1 cellular context compared by ENCODE assay signal in the genomic region with DNA sequence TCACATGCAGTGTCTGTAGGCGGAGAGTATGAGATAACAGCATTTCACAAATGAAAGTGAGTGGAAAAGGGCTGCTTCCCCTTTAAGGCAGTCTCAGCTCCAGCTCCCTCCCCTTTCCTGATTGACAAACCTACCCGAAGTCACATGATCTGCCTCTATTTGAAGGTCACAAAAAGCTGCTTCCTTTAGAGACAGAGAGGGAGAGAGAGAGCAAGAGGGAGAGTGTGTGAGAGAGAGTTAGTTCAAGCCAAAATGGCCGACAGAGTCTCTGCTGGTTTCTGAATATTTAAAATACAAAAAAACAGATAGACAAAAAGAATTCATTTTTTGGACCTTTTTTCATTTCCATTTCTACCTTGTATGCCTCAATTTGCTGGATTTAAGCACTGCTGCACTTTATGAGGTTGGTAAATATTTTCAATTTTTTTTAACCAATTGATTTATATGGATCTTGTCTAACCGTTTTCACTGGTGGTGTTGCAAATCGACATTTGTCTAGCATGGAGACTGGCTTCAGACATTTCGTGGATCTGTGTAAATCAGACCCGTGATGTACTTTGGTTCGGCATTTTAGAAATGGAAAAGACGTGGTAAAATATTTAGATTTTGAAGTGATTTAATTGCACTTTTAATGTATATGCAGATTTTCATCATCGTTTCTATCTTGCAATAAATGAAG.
TF ChIP-seq lines count a peak whose summit lies in the region.

A gene with protein sequence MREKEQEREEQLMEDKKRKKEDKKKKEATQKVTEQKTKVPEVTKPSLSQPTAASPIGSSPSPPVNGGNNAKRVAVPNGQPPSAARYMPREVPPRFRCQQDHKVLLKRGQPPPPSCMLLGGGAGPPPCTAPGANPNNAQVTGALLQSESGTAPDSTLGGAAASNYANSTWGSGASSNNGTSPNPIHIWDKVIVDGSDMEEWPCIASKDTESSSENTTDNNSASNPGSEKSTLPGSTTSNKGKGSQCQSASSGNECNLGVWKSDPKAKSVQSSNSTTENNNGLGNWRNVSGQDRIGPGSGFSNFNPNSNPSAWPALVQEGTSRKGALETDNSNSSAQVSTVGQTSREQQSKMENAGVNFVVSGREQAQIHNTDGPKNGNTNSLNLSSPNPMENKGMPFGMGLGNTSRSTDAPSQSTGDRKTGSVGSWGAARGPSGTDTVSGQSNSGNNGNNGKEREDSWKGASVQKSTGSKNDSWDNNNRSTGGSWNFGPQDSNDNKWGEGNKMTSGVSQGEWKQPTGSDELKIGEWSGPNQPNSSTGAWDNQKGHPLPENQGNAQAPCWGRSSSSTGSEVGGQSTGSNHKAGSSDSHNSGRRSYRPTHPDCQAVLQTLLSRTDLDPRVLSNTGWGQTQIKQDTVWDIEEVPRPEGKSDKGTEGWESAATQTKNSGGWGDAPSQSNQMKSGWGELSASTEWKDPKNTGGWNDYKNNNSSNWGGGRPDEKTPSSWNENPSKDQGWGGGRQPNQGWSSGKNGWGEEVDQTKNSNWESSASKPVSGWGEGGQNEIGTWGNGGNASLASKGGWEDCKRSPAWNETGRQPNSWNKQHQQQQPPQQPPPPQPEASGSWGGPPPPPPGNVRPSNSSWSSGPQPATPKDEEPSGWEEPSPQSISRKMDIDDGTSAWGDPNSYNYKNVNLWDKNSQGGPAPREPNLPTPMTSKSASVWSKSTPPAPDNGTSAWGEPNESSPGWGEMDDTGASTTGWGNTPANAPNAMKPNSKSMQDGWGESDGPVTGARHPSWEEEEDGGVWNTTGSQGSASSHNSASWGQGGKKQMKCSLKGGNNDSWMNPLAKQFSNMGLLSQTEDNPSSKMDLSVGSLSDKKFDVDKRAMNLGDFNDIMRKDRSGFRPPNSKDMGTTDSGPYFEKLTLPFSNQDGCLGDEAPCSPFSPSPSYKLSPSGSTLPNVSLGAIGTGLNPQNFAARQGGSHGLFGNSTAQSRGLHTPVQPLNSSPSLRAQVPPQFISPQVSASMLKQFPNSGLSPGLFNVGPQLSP (N-terminal part only) (plus strand): TSS at position 188 of the 679 bp plus-strand sequence. CDS start 211 bp downstream, at position 399.

TF ChIP-seq in HepG2, 621 proteins besides CTCF, POLR2A, EP300 and RAD21 (continued from another document and continues in another):
- TF ChIP-seq FOXA1 (IDR thresholded peaks at IDR 0.05) (no peak), FOXA1 (CRISPR knock-in tag; IDR thresholded peaks at IDR 0.05) (no peak), ZFP82 (CRISPR knock-in tag; IDR thresholded peaks at IDR 0.05; ENCODE audit: borderline replicate concordance) (no peak), ZNF652 (CRISPR knock-in tag; IDR thresholded peaks at IDR 0.05; ENCODE audit: borderline replicate concordance, low read depth) (no peak), ZNF83 (CRISPR knock-in tag; IDR thresholded peaks at IDR 0.05; ENCODE audit: borderline replicate concordance) (no peak), ZBTB21 (CRISPR knock-in tag; IDR thresholded peaks at IDR 0.05) (no peak), ZFP36L1 (CRISPR knock-in tag; IDR thresholded peaks at IDR 0.05) (no peak), ZNF12 (CRISPR knock-in tag; IDR thresholded peaks at IDR 0.05) (no peak), KAT8 (CRISPR knock-in tag; IDR thresholded peaks at IDR 0.05) (peak; percentile 93), GFI1 (CRISPR knock-in tag; IDR thresholded peaks at IDR 0.05; ENCODE audit: borderline replicate concordance) (peak; percentile 41; the same call in 1 of the 2 replicates), ZSCAN22 (CRISPR knock-in tag; IDR thresholded peaks at IDR 0.05) (no peak), NPAS2 (CRISPR knock-in tag; IDR thresholded peaks at IDR 0.05; ENCODE audit: borderline replicate concordance) (no peak), ZNF160 (CRISPR knock-in tag; IDR thresholded peaks at IDR 0.05) (no peak), NFATC3 (CRISPR knock-in tag; IDR thresholded peaks at IDR 0.05) (no peak), ZNF333 (CRISPR knock-in tag; IDR thresholded peaks at IDR 0.05; ENCODE audit: borderline replicate concordance) (no peak), RFX3 (CRISPR knock-in tag; IDR thresholded peaks at IDR 0.05) (no peak), SSRP1 (CRISPR knock-in tag; IDR thresholded peaks at IDR 0.05) (no peak), ZKSCAN1 (IDR thresholded peaks at IDR 0.05; ENCODE audit: low read length) (no peak), SP1 (IDR thresholded peaks at IDR 0.05) (no peak), SP1 (CRISPR knock-in tag; IDR thresholded peaks at IDR 0.05) (peak; percentile 55; the same call in 1 of the 2 replicates), ISX (CRISPR knock-in tag; conservative IDR thresholded peaks at IDR 0.05) (no peak), SMARCE1 (IDR thresholded peaks at IDR 0.05; ENCODE audit: borderline replicate concordance) (no peak), CREB1 (IDR thresholded peaks at IDR 0.05) (no peak), CREB1 (CRISPR knock-in tag; IDR thresholded peaks at IDR 0.05) (peak; percentile 68), ZNF530 (CRISPR knock-in tag; IDR thresholded peaks at IDR 0.05; ENCODE audit: low read depth) (no peak), HNRNPL (IDR thresholded peaks at IDR 0.05; ENCODE audit: low read depth, low read length) (no peak), POGZ (CRISPR knock-in tag; IDR thresholded peaks at IDR 0.05) (peak; percentile 61), DR1 (CRISPR knock-in tag; IDR thresholded peaks at IDR 0.05) (peak; percentile 17; the same call in 1 of the 2 replicates), HDAC2 (CRISPR knock-in tag; IDR thresholded peaks at IDR 0.05) (peak; percentile 49), SIX4 (CRISPR knock-in tag; IDR thresholded peaks at IDR 0.05) (peak; percentile 65), ZNF468 (CRISPR knock-in tag; IDR thresholded peaks at IDR 0.05) (no peak), ARHGAP35 (CRISPR knock-in tag; IDR thresholded peaks at IDR 0.05; ENCODE audit: borderline replicate concordance) (no peak), KLF11 (CRISPR knock-in tag; IDR thresholded peaks at IDR 0.05) (no peak), KMT2A (CRISPR knock-in tag; IDR thresholded peaks at IDR 0.05) (peak; percentile 59; the same call in 1 of the 2 replicates), SIN3B (IDR thresholded peaks at IDR 0.05; ENCODE audit: low read length) (no peak), SMAD3 (CRISPR knock-in tag; IDR thresholded peaks at IDR 0.05) (peak; percentile 80), ZNF263 (CRISPR knock-in tag; IDR thresholded peaks at IDR 0.05) (no peak), ZMYM3 (CRISPR knock-in tag; IDR thresholded peaks at IDR 0.05) (peak; percentile 77), ZNF33B (CRISPR knock-in tag; IDR thresholded peaks at IDR 0.05) (no peak), NFRKB (IDR thresholded peaks at IDR 0.05) (peak; percentile 98)
- TF ChIP-seq, protein P1, sequence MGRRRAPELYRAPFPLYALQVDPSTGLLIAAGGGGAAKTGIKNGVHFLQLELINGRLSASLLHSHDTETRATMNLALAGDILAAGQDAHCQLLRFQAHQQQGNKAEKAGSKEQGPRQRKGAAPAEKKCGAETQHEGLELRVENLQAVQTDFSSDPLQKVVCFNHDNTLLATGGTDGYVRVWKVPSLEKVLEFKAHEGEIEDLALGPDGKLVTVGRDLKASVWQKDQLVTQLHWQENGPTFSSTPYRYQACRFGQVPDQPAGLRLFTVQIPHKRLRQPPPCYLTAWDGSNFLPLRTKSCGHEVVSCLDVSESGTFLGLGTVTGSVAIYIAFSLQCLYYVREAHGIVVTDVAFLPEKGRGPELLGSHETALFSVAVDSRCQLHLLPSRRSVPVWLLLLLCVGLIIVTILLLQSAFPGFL (CRISPR knock-in tag; IDR thresholded peaks at IDR 0.05), result no peak
- TF ChIP-seq, protein P2, sequence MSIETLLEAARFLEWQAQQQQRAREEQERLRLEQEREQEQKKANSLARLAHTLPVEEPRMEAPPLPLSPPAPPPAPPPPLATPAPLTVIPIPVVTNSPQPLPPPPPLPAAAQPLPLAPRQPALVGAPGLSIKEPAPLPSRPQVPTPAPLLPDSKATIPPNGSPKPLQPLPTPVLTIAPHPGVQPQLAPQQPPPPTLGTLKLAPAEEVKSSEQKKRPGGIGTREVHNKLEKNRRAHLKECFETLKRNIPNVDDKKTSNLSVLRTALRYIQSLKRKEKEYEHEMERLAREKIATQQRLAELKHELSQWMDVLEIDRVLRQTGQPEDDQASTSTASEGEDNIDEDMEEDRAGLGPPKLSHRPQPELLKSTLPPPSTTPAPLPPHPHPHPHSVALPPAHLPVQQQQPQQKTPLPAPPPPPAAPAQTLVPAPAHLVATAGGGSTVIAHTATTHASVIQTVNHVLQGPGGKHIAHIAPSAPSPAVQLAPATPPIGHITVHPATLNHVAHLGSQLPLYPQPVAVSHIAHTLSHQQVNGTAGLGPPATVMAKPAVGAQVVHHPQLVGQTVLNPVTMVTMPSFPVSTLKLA (IDR thresholded peaks at IDR 0.05), result 0 out of 2 replicates have a peak, but pooled peaks have one; percentile 17
- TF ChIP-seq, protein P3, sequence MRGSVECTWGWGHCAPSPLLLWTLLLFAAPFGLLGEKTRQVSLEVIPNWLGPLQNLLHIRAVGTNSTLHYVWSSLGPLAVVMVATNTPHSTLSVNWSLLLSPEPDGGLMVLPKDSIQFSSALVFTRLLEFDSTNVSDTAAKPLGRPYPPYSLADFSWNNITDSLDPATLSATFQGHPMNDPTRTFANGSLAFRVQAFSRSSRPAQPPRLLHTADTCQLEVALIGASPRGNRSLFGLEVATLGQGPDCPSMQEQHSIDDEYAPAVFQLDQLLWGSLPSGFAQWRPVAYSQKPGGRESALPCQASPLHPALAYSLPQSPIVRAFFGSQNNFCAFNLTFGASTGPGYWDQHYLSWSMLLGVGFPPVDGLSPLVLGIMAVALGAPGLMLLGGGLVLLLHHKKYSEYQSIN (CRISPR knock-in tag; IDR thresholded peaks at IDR 0.05; ENCODE audit: borderline replicate concordance), result no peak
- TF ChIP-seq, protein P4, sequence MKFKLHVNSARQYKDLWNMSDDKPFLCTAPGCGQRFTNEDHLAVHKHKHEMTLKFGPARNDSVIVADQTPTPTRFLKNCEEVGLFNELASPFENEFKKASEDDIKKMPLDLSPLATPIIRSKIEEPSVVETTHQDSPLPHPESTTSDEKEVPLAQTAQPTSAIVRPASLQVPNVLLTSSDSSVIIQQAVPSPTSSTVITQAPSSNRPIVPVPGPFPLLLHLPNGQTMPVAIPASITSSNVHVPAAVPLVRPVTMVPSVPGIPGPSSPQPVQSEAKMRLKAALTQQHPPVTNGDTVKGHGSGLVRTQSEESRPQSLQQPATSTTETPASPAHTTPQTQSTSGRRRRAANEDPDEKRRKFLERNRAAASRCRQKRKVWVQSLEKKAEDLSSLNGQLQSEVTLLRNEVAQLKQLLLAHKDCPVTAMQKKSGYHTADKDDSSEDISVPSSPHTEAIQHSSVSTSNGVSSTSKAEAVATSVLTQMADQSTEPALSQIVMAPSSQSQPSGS (CRISPR knock-in tag; IDR thresholded peaks at IDR 0.05), result no peak
- TF ChIP-seq, protein P5, sequence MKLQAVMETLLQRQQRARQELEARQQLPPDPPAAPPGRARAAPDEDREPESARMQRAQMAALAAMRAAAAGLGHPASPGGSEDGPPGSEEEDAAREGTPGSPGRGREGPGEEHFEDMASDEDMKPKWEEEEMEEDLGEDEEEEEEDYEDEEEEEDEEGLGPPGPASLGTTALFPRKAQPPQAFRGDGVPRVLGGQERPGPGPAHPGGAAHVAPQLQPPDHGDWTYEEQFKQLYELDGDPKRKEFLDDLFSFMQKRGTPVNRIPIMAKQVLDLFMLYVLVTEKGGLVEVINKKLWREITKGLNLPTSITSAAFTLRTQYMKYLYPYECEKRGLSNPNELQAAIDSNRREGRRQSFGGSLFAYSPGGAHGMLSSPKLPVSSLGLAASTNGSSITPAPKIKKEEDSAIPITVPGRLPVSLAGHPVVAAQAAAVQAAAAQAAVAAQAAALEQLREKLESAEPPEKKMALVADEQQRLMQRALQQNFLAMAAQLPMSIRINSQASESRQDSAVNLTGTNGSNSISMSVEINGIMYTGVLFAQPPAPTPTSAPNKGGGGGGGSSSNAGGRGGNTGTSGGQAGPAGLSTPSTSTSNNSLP (IDR thresholded peaks at IDR 0.05; ENCODE audit: low read depth, low read length), result no peak
- TF ChIP-seq, protein P6, sequence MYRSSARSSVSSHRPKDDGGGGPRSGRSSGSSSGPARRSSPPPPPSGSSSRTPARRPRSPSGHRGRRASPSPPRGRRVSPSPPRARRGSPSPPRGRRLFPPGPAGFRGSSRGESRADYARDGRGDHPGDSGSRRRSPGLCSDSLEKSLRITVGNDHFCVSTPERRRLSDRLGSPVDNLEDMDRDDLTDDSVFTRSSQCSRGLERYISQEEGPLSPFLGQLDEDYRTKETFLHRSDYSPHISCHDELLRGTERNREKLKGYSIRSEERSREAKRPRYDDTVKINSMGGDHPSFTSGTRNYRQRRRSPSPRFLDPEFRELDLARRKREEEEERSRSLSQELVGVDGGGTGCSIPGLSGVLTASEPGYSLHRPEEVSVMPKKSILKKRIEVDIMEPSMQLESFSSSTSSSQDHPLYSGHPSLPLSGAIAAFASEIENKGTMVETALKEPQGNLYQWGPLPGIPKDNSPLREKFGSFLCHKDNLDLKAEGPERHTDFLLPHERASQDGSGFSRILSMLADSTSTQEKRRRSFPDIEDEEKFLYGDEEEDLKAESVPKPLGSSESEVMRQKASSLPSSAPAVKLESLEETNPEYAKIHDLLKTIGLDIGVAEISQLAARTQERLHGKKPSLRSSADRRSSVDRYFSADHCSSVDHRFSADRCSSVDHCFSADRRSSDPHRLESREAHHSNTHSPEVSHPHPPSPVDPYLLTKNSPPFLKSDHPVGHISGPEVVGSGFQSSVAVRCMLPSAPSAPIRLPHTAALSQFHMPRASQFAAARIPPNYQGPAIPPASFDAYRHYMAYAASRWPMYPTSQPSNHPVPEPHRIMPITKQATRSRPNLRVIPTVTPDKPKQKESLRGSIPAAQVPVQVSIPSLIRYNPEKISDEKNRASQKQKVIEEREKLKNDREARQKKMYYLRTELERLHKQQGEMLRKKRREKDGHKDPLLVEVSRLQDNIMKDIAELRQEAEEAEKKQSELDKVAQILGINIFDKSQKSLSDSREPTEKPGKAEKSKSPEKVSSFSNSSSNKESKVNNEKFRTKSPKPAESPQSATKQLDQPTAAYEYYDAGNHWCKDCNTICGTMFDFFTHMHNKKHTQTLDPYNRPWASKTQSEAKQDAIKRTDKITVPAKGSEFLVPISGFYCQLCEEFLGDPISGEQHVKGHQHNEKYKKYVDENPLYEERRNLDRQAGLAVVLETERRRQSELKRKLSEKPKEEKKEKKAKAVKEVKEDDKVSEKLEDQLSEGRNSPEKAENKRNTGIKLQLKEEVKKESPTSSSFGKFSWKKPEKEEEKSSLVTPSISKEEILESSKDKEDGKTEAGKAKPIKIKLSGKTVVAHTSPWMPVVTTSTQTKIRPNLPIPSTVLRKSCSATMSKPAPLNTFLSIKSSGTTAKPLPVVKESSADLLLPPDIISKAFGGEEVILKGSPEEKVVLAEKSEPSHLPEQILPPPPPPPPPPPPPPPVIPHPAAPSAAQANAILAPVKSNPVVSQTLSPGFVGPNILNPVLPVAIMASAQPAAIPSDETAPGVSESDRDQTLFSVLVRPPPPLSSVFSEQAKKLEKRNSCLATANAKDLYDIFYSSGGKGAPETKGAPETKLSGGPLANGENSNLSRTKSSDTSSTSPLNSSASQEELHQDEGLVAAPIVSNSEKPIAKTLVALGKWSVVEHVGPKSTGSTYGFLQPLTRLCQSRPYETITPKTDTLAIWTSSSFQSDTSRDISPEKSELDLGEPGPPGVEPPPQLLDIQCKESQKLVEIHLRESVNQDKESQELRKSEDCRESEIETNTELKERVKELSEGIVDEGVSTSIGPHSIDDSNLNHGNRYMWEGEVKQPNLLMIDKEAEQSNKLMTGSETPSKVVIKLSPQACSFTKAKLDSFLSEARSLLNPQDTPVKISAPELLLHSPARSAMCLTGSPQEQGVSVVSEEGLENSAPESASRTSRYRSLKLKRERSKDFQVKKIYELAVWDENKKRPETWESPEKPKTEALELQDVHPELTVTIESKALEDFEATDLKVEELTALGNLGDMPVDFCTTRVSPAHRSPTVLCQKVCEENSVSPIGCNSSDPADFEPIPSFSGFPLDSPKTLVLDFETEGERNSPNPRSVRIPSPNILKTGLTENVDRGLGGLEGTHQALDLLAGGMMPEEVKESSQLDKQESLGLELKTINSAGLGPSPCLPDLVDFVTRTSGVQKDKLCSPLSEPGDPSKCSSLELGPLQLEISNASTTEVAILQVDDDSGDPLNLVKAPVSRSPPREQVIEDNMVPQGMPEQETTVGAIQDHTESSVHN (CRISPR knock-in tag; IDR thresholded peaks at IDR 0.05), result no peak
